8 cellular contexts compared by ENCODE assay signal in genomic region chr16:19502395-19503131, GRCh38. TPM values are rescaled to one million over a fixed set of nuclear protein-coding genes. Genes with fewer than 3 reads are reported as not detected.
DNase-seq lines count a peak whose midpoint lies in the region; ATAC-seq and TF ChIP-seq lines count a peak whose summit lies in the region.

No MANE protein-coding gene starts in this region.

- no peak overlapping the region for H3K4me3 Mint-ChIP-seq in activated B cell treated with CpG ODN at 0.5 μM for 24 hours

- peaks cover 80% of the 10 kb centered on the region for H3K36me3 Mint-ChIP-seq in activated B cell treated with CpG ODN at 0.5 μM for 24 hours (ENCODE audit: low read depth)

- CTCF ChIA-PET in activated B cell treated with CpG ODN at 0.5 μM for 24 hours (lab: Charles Lee): interaction anchor here (0.6 to 7.0 kb wide), 15 partner anchors 8 to 707 kb away, joined by 3 to 69 read pairs (median 4); partner anchors contain the start of genes CCP110 and VPS35L

- no peaks in the 10 kb centered on the region for H3K4me1 Mint-ChIP-seq in activated B cell treated with CpG ODN at 0.5 μM for 24 hours

- POLR2A ChIA-PET in activated B cell treated with CpG ODN at 0.5 μM for 24 hours (lab: Charles Lee): no interaction called here

- no peak overlapping the region for H3K27ac ChIP-seq in caudate nucleus (ENCODE audit: low read depth, low read length)

- H3K9me3 Mint-ChIP-seq in activated B cell treated with CpG ODN at 0.5 μM for 24 hours: no peaks in the 10 kb centered on the region

- intact Hi-C loops in activated B cell treated with CpG ODN at 0.5 μM for 24 hours (cut with micrococcal nuclease): loop anchor here (1.0 kb wide), 4 partner anchors 113 to 416 kb away; partner anchors contain the start of gene SYT17

- no peak overlapping the region for H3K27ac Mint-ChIP-seq in activated B cell treated with CpG ODN at 0.5 μM for 24 hours

- peak; percentile 51 for TF ChIP-seq CTCF in activated B cell treated with CpG ODN at 0.5 μM for 24 hours (IDR thresholded peaks at IDR 0.05)

- ATAC-seq in activated B cell treated with CpG ODN at 0.5 μM for 24 hours (ENCODE audit: low read depth) (peak; percentile 56), GM18861 (IDR thresholded peaks at IDR 0.05; ENCODE audit: unreplicated experiment) (no peak)

- no peaks in the 10 kb centered on the region for H3K27me3 Mint-ChIP-seq in activated B cell treated with CpG ODN at 0.5 μM for 24 hours

- DNase-seq in activated gamma-delta T cell treated with Interleukin-2 at 50 U/mL for 16 hours: peak; percentile 52
- DNase-seq in activated gamma-delta T cell (lab: John Stamatoyannopoulos, UW): no peak
- DNase-seq in NCI-H226: peak; percentile 36
- peak; percentile 34 for DNase-seq in activated B cell treated with CpG ODN at 0.5 μM for 24 hours
- DNase-seq in caudate nucleus (lab: John Stamatoyannopoulos, UW): peak in 53 of 61 donors; percentile 4 to 78 (median 41)
- DNase-seq in left kidney (ENCODE audit: low read depth, low spot score): peak; percentile 87
- peak; percentile 45 to 61 for DNase-seq in stimulated activated CD4-positive, alpha-beta T cell treated with anti-CD3 and anti-CD28 coated beads, Interleukin-4, amount 100 ng/mL, for 4 hours

RNA-seq across cellular contexts. Expression of gene GDE1, which starts 19.3 kb away (rescaled TPM):
- 17.0 and 18.3 TPM in 2 replicates for total RNA-seq in activated B cell treated with CpG ODN at 0.5 μM for 24 hours

RNA-seq across cellular contexts. Expression of gene CCP110, which starts 21.2 kb away (rescaled TPM):
- total RNA-seq in activated B cell treated with CpG ODN at 0.5 μM for 24 hours: 11.3 and 12.7 TPM in 2 replicates

RNA-seq across cellular contexts. Expression of gene VPS35L, which starts 52.9 kb away (rescaled TPM):
- total RNA-seq in activated B cell treated with CpG ODN at 0.5 μM for 24 hours: 59.7 and 66.0 TPM in 2 replicates
